ENCODE assay signal across 14 cellular contexts in the genomic region with DNA sequence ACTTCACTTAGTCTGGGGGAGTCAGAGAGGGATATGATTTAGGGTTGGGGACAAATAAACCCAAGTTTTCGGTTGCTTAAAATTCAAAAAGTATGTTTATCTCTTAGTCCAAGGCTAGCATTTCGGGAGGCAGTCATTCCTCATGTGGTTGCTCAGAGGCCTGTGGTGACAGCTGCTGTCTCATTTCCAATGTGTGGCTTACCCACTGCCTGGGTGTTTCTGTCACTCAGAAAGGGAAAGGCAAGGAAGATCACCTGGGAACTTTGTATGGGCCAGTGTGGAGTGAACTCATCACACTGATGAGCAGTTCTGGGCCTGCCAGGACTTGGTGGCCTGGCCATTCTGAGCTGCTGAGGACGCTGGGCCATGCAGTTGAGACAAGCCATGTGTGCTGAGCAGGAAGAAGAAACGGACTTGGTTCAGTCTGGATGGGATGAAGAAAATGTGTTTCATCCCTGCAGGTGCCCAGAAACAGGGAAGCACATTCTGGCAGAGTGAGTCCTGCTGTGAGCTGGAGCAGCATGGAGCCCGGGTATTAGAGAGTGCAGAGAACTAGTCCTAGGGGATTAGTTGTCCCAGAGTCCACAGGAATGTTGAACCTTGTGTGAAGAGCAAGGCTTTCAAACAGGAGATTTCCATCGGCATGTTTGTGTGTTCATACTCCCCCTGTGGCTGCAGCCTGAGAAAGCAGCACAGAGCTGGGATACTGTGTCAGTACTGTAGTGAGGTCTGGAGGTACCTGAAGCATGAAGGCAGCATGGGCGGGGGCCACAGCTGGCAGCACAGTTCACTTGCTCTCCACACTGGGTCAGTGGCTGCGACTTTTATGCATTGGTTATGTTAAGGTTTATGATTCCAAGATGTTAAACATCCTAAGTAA.
DNase-seq lines count a peak whose midpoint lies in the region; ATAC-seq and TF ChIP-seq lines count a peak whose summit lies in the region.
"Had no signal": no experiment of that assay in that cellular context is flagged by ENCODE, and none has a peak within 500 bp of the region (broad histone marks: within the 10 kb centered on the region; RNA-seq: fewer than 3 reads in every experiment).

No MANE protein-coding gene starts in this region.

- H3K4me1 ChIP-seq in GM23338 (ENCODE audit: insufficient read depth) (no peaks in the 10 kb centered on the region), transverse colon (no peaks in the 10 kb centered on the region)

- H3K27ac ChIP-seq in 22Rv1 (no peak overlapping the region), GM23338 (ENCODE audit: low read depth) (no peak overlapping the region), transverse colon (no peak overlapping the region)

- no peak for TF ChIP-seq POLR2A in transverse colon (IDR thresholded peaks at IDR 0.05)

- H3K4me1 Mint-ChIP-seq in GM23338 = peaks cover 2% of the 10 kb centered on the region; the same call in 1 of the 3 replicates
- H3K4me1 Mint-ChIP-seq: memory B cell had no signal

- TF ChIP-seq CTCF in 22Rv1 (IDR thresholded peaks at IDR 0.05) (peak; percentile 15; the same call in 1 of the 2 replicates), GM23338 (conservative IDR thresholded peaks at IDR 0.05; ENCODE audit: low read depth in 2 of 2) (peak; percentile 22 to 45), transverse colon (IDR thresholded peaks at IDR 0.05) (no peak)

- TF ChIP-seq EP300 in transverse colon (IDR thresholded peaks at IDR 0.05; ENCODE audit: low read depth) = no peak

- H3K36me3 ChIP-seq in GM23338 (ENCODE audit: insufficient read depth) (no peaks in the 10 kb centered on the region), transverse colon (no peaks in the 10 kb centered on the region)

- no peaks in the 10 kb centered on the region; the same call in 2 of the 3 replicates for H3K9me3 Mint-ChIP-seq in GM23338
- H3K9me3 Mint-ChIP-seq: activated naive CD4-positive, alpha-beta T cell treated with anti-CD3 and anti-CD28 coated beads for 36 hours; memory B cell had no signal

- no peaks in the 10 kb centered on the region for H3K79me2 ChIP-seq in GM23338 (replicated peaks; ENCODE audit: insufficient read depth)

- WGBS in transverse colon (ENCODE audit: low coverage in 1 of 2), 2 donors = 62 to 84% methylated on average over 2 to 8 of the region's 8 CpGs

- no peaks in the 10 kb centered on the region for H3K27me3 Mint-ChIP-seq in GM23338 (ENCODE audit: insufficient read depth, low read depth, poor library complexity)
- H3K27me3 Mint-ChIP-seq: memory B cell had no signal

- H3K4me3 ChIP-seq in GM23338 = no peak overlapping the region
- no peak overlapping the region for H3K4me3 ChIP-seq in transverse colon

- intact Hi-C loops in transverse colon (cut with DNase I; ENCODE audit: low total_unique reads) = no loop called here

- no peak overlapping the region for H3K27ac Mint-ChIP-seq in GM23338
- H3K27ac Mint-ChIP-seq: activated naive CD4-positive, alpha-beta T cell treated with anti-CD3 and anti-CD28 coated beads for 36 hours; memory B cell had no signal

- H3K4me3 Mint-ChIP-seq in GM23338 = no peak overlapping the region
- H3K4me3 Mint-ChIP-seq: activated naive CD4-positive, alpha-beta T cell treated with anti-CD3 and anti-CD28 coated beads for 36 hours; memory B cell had no signal

- H3K9me3 ChIP-seq in transverse colon = no peaks in the 10 kb centered on the region

- DNase-seq in GM23338 (ENCODE audit: low spot score) (peak; percentile 66), amniotic stem cell (lab: John Stamatoyannopoulos, UW) (peak; percentile 16), iris pigment epithelial cell (ENCODE audit: low read depth) (peak; percentile 63), transverse colon (no peak)
- DNase-seq: activated naive CD4-positive, alpha-beta T cell treated with anti-CD3 and anti-CD28 coated beads for 36 hours; C1 segment of cervical spinal cord; erythroblast; NCI-H146; RPMI8226 had no signal

- H3K9me2 ChIP-seq in GM23338 (ENCODE audit: insufficient read depth) = no peaks in the 10 kb centered on the region

- H4K20me1 ChIP-seq in GM23338 (replicated peaks; ENCODE audit: insufficient read depth) = no peaks in the 10 kb centered on the region

- H3K4me2 ChIP-seq in GM23338 = no peak overlapping the region

- no peaks in the 10 kb centered on the region for H3K36me3 Mint-ChIP-seq in GM23338 (ENCODE audit: low read depth)
- H3K36me3 Mint-ChIP-seq: memory B cell had no signal

- no peaks in the 10 kb centered on the region for H3F3A ChIP-seq in GM23338 (replicated peaks; ENCODE audit: low read depth)

- ATAC-seq in GM23338 (peak; percentile 97), HG02884 (IDR thresholded peaks at IDR 0.05; ENCODE audit: unreplicated experiment) (no peak), GM21381 (IDR thresholded peaks at IDR 0.05; ENCODE audit: unreplicated experiment) (no peak), HG02623 (IDR thresholded peaks at IDR 0.05; ENCODE audit: unreplicated experiment) (no peak)

- H2AFZ ChIP-seq in GM23338 = 0 out of 2 replicates have a peak overlapping the region, but pooled peaks have one; percentile 56

- in situ Hi-C loops in transverse colon (cut with MboI; ENCODE audit: low pct_ligation_motif_present in 1 of 4, low pct_unique_long_range_greater_than_20kb in 1 of 4, low sequenced_read_pairs in 3 of 4) = no loop called here

- no peaks in the 10 kb centered on the region for H3K27me3 ChIP-seq in GM23338 (ENCODE audit: insufficient read depth)
- H3K27me3 ChIP-seq in transverse colon = no peaks in the 10 kb centered on the region

TF ChIP-seq in GM23338, 12 proteins besides CTCF, POLR2A, EP300 and RAD21:
- TF ChIP-seq, protein P1, sequence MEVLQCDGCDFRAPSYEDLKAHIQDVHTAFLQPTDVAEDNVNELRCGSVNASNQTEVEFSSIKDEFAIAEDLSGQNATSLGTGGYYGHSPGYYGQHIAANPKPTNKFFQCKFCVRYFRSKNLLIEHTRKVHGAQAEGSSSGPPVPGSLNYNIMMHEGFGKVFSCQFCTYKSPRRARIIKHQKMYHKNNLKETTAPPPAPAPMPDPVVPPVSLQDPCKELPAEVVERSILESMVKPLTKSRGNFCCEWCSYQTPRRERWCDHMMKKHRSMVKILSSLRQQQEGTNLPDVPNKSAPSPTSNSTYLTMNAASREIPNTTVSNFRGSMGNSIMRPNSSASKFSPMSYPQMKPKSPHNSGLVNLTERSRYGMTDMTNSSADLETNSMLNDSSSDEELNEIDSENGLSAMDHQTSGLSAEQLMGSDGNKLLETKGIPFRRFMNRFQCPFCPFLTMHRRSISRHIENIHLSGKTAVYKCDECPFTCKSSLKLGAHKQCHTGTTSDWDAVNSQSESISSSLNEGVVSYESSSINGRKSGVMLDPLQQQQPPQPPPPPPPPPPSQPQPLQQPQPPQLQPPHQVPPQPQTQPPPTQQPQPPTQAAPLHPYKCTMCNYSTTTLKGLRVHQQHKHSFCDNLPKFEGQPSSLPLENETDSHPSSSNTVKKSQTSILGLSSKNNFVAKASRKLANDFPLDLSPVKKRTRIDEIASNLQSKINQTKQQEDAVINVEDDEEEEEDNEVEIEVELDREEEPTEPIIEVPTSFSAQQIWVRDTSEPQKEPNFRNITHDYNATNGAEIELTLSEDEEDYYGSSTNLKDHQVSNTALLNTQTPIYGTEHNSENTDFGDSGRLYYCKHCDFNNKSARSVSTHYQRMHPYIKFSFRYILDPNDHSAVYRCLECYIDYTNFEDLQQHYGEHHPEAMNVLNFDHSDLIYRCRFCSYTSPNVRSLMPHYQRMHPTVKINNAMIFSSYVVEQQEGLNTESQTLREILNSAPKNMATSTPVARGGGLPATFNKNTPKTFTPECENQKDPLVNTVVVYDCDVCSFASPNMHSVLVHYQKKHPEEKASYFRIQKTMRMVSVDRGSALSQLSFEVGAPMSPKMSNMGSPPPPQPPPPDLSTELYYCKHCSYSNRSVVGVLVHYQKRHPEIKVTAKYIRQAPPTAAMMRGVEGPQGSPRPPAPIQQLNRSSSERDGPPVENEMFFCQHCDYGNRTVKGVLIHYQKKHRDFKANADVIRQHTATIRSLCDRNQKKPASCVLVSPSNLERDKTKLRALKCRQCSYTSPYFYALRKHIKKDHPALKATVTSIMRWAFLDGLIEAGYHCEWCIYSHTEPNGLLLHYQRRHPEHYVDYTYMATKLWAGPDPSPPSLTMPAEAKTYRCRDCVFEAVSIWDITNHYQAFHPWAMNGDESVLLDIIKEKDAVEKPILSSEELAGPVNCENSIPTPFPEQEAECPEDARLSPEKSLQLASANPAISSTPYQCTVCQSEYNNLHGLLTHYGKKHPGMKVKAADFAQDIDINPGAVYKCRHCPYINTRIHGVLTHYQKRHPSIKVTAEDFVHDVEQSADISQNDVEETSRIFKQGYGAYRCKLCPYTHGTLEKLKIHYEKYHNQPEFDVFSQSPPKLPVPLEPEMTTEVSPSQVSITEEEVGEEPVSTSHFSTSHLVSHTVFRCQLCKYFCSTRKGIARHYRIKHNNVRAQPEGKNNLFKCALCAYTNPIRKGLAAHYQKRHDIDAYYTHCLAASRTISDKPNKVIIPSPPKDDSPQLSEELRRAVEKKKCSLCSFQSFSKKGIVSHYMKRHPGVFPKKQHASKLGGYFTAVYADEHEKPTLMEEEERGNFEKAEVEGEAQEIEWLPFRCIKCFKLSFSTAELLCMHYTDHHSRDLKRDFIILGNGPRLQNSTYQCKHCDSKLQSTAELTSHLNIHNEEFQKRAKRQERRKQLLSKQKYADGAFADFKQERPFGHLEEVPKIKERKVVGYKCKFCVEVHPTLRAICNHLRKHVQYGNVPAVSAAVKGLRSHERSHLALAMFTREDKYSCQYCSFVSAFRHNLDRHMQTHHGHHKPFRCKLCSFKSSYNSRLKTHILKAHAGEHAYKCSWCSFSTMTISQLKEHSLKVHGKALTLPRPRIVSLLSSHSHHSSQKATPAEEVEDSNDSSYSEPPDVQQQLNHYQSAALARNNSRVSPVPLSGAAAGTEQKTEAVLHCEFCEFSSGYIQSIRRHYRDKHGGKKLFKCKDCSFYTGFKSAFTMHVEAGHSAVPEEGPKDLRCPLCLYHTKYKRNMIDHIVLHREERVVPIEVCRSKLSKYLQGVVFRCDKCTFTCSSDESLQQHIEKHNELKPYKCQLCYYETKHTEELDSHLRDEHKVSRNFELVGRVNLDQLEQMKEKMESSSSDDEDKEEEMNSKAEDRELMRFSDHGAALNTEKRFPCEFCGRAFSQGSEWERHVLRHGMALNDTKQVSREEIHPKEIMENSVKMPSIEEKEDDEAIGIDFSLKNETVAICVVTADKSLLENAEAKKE (CRISPR knock-in tag; IDR thresholded peaks at IDR 0.05) = peak; percentile 70
- TF ChIP-seq CREB1 (CRISPR knock-in tag; IDR thresholded peaks at IDR 0.05; ENCODE audit: low read depth) = no peak

Comparison
In these comparisons a context has a peak if more than half of its experiments do, and no peak if none do; other contexts are left out.
1. CTCF ChIP-seq: peak in 22Rv1 (single experiment) and GM23338 (2 of 2); none in transverse colon (0 of 5).